Comparison of ENCODE assay signal across 17 cellular contexts in genomic region chr4:165748321-165748720, GRCh38.
"Had no signal": no experiment of that assay in that cellular context is flagged by ENCODE, and none has a peak within 500 bp of the region (broad histone marks: within the 10 kb centered on the region; RNA-seq: fewer than 3 reads in every experiment).

No MANE protein-coding gene starts in this region.

- H3K27me3 ChIP-seq: gastroesophageal sphincter had no signal

- H3K4me1 Mint-ChIP-seq: naive B cell, nephron progenitor cell had no signal

- H3K36me3 ChIP-seq: gastroesophageal sphincter had no signal

- H3K27ac ChIP-seq: coronary artery, dorsolateral prefrontal cortex, gastroesophageal sphincter had no signal

- H3K9me3 ChIP-seq: gastroesophageal sphincter had no signal

- H3K27ac Mint-ChIP-seq: naive B cell, nephron progenitor cell had no signal

- H3K4me1 ChIP-seq: gastroesophageal sphincter had no signal

- H3K27me3 Mint-ChIP-seq: naive B cell had no signal

- H3K9me3 Mint-ChIP-seq: nephron progenitor cell had no signal

- H3K4me3 Mint-ChIP-seq: naive B cell, nephron progenitor cell had no signal

- H3K4me3 ChIP-seq: coronary artery, dorsolateral prefrontal cortex, gastroesophageal sphincter had no signal

- H3K36me3 Mint-ChIP-seq: naive B cell had no signal

- FAIRE-seq: endometrium, small intestine had no signal

- DNase-seq: dorsolateral prefrontal cortex; effector memory CD4-positive, alpha-beta T cell; glutamatergic neuron; left colon; left ventricle myocardium superior; mesendoderm; naive B cell; nephron progenitor cell; posterior cingulate gyrus; right cardiac atrium; small intestine; stimulated activated CD4-positive, alpha-beta T cell treated with anti-CD3 and anti-CD28 coated beads, Interleukin-12 subunit alpha, Interleukin-12 subunit beta, amount 100 ng/mL, for 4 hours; stimulated activated naive CD4-positive, alpha-beta T cell; trophoblast cell had no signal
